In genomic region chr9:92438900-92439526, GRCh38 we compare ENCODE assay signal across 11 cellular contexts. TPM values are rescaled to one million over a fixed set of nuclear protein-coding genes. Genes with fewer than 3 reads are reported as not detected.
DNase-seq lines count a peak whose midpoint lies in the region; ATAC-seq, FAIRE-seq and TF ChIP-seq lines count a peak whose summit lies in the region.
"Had no signal": no experiment of that assay in that cellular context is flagged by ENCODE, and none has a peak within 500 bp of the region (broad histone marks: within the 10 kb centered on the region; RNA-seq: fewer than 3 reads in every experiment).

No MANE protein-coding gene starts in this region.

- TF ChIP-seq CTCF in C4-2B (conservative IDR thresholded peaks at IDR 0.05) (peak; percentile 63), bronchial epithelial cell (IDR thresholded peaks at IDR 0.05; ENCODE audit: insufficient read depth, low read length, severe bottlenecking) (no peak), mesothelial cell of epicardium (IDR thresholded peaks at IDR 0.05; ENCODE audit: unreplicated experiment) (peak; percentile 35)

- no peak overlapping the region for H3K27ac Mint-ChIP-seq in mesothelial cell of epicardium
- H3K27ac Mint-ChIP-seq: T-helper 17 cell had no signal

- no peak overlapping the region for H3K27ac ChIP-seq in C4-2B

- no peaks in the 10 kb centered on the region for H3K27me3 ChIP-seq in bronchial epithelial cell (ENCODE audit: control insufficient read depth, insufficient read depth, low read length)

- no peak for ATAC-seq in GM19328 (IDR thresholded peaks at IDR 0.05; ENCODE audit: unreplicated experiment)
- no peak for ATAC-seq in activated CD4-positive, CD25-positive, alpha-beta regulatory T cell treated with anti-CD3 and anti-CD28 coated beads, Interleukin-2, amount 50 U/mL, for 24 hours
- ATAC-seq: T-helper 17 cell had no signal

- H3K36me3 ChIP-seq in bronchial epithelial cell (ENCODE audit: control insufficient read depth, insufficient read depth, low read length), result no peaks in the 10 kb centered on the region

- FAIRE-seq in bronchial epithelial cell (lab: Jason Lieb, UNC), result no peak
- FAIRE-seq: keratinocyte had no signal

- no peaks in the 10 kb centered on the region for H3K36me3 Mint-ChIP-seq in mesothelial cell of epicardium

- peak; percentile 14 for DNase-seq in KBM-7
- peak; percentile 17 for DNase-seq in bronchial epithelial cell (ENCODE audit: low read depth)
- no peak for DNase-seq in mesothelial cell of epicardium (ENCODE audit: low spot score in 2 of 2, unreplicated experiment in 2 of 2)
- DNase-seq in NCI-H146 (lab: John Stamatoyannopoulos, UW), result no peak
- no peak for DNase-seq in activated naive CD4-positive, alpha-beta T cell (lab: John Stamatoyannopoulos, UW)
- DNase-seq: activated naive CD4-positive, alpha-beta T cell treated with anti-CD3 and anti-CD28 coated beads, Interleukin-2, amount 50 U/mL, for 16 hours; T-helper 17 cell had no signal

- no peak overlapping the region for H3K4me3 Mint-ChIP-seq in mesothelial cell of epicardium
- H3K4me3 Mint-ChIP-seq: T-helper 17 cell had no signal

- no peak overlapping the region for H3K4me3 ChIP-seq in bronchial epithelial cell (ENCODE audit: low read depth, low read length)

- peaks cover 13% of the 10 kb centered on the region for H3K9me3 Mint-ChIP-seq in mesothelial cell of epicardium

- no peaks in the 10 kb centered on the region for H3K27me3 Mint-ChIP-seq in mesothelial cell of epicardium (ENCODE audit: low read depth)
- H3K27me3 Mint-ChIP-seq: T-helper 17 cell had no signal

- in situ Hi-C loops in KBM-7 (cut with MboI; ENCODE audit: low pct_unique_long_range_greater_than_20kb, low sequenced_read_pairs), result no loop called here

- no peaks in the 10 kb centered on the region for H3K4me1 Mint-ChIP-seq in mesothelial cell of epicardium

RNA-seq across cellular contexts. Expression of gene OMD, which starts 14.7 kb away (rescaled TPM):
- total RNA-seq in bronchial epithelial cell (not detected in 2 replicates), mesothelial cell of epicardium (not detected in 3 replicates)
- total RNA-seq: T-helper 17 cell had no signal

RNA-seq across cellular contexts. Expression of gene OGN, which starts 34.6 kb away (rescaled TPM):
- total RNA-seq in bronchial epithelial cell (not detected in 2 replicates), mesothelial cell of epicardium (2.2 to 3.1 TPM (median 2.6 TPM) in 3 replicates)

RNA-seq across cellular contexts. Expression of gene ASPN, which starts 43.3 kb away (rescaled TPM):
- total RNA-seq in bronchial epithelial cell, result not detected in 2 replicates
- total RNA-seq in mesothelial cell of epicardium, result 0.63 to 0.86 TPM (median 0.63 TPM) in 3 replicates
- total RNA-seq: T-helper 17 cell had no signal

Comparison
In these comparisons a context has a peak if more than half of its experiments do, and no peak if none do; other contexts are left out.
1. DNase-seq: peak in KBM-7 (single experiment) and bronchial epithelial cell (single experiment); none in mesothelial cell of epicardium (0 of 2), NCI-H146 (single experiment) and activated naive CD4-positive, alpha-beta T cell (0 of 4).